8 cellular contexts compared by ENCODE assay signal in genomic region chr14:20652996-20653975, GRCh38. TPM values are rescaled to one million over a fixed set of nuclear protein-coding genes. Genes with fewer than 3 reads are reported as not detected.
DNase-seq lines count a peak whose midpoint lies in the region; ATAC-seq and TF ChIP-seq lines count a peak whose summit lies in the region.

No MANE protein-coding gene starts in this region.

- no peaks in the 10 kb centered on the region for H3K36me3 Mint-ChIP-seq in CD8-positive, alpha-beta memory T cell
- H3K36me3 Mint-ChIP-seq in activated CD8-positive, alpha-beta memory T cell treated with anti-CD3 and anti-CD28 coated beads, Interleukin-2, amount 10 ng/mL, durations not matched to agents 7 days and 5 days = no peaks in the 10 kb centered on the region

- CTCF ChIA-PET in CD8-positive, alpha-beta memory T cell (lab: Charles Lee) = interaction anchor here (0.7 to 1.0 kb wide), 2 partner anchors 15 to 29 kb away, joined by 3 read pairs; no protein-coding TSS in a partner anchor
- CTCF ChIA-PET in activated CD8-positive, alpha-beta memory T cell treated with anti-CD3 and anti-CD28 coated beads, Interleukin-2, amount 10 ng/mL, durations not matched to agents 7 days and 5 days (lab: Charles Lee) = interaction anchor here (0.9 to 2.0 kb wide), 3 partner anchors 34 to 204 kb away, joined by 3 to 8 read pairs (median 8); no protein-coding TSS in a partner anchor

- no peaks in the 10 kb centered on the region for H4K20me1 ChIP-seq in hepatocyte (ENCODE audit: insufficient read depth, poor library complexity, severe bottlenecking)

- H3K27ac Mint-ChIP-seq in CD8-positive, alpha-beta memory T cell = peak overlapping the region in 1 of 8 donors; percentile 41
- no peak overlapping the region for H3K27ac Mint-ChIP-seq in activated CD8-positive, alpha-beta memory T cell treated with anti-CD3 and anti-CD28 coated beads, Interleukin-2, amount 10 ng/mL, durations not matched to agents 7 days and 5 days

- no peak overlapping the region for H3K4me3 ChIP-seq in CD8-positive, alpha-beta memory T cell (ENCODE audit: low read length)
- H3K4me3 ChIP-seq in hepatocyte = peak overlapping the region; percentile 15

- H3K27me3 ChIP-seq in CD8-positive, alpha-beta memory T cell (ENCODE audit: insufficient read depth, low read length, poor library complexity, severe bottlenecking) = peaks cover 44% of the 10 kb centered on the region
- H3K27me3 ChIP-seq in hepatocyte = peaks cover 54% of the 10 kb centered on the region

- no peak overlapping the region for H3K27ac ChIP-seq in CD8-positive, alpha-beta memory T cell (ENCODE audit: low read depth, low read length)
- no peak overlapping the region for H3K27ac ChIP-seq in hepatocyte

- peak; percentile 67 for ATAC-seq in activated CD8-positive, alpha-beta memory T cell treated with anti-CD3 and anti-CD28 coated beads, Interleukin-2, amount 10 ng/mL, durations not matched to agents 7 days and 5 days
- ATAC-seq in GM21526 (IDR thresholded peaks at IDR 0.05; ENCODE audit: low FRiP score, unreplicated experiment) = no peak

- H2AFZ ChIP-seq in hepatocyte = no peak overlapping the region

- H3K9me3 Mint-ChIP-seq in CD8-positive, alpha-beta memory T cell = peaks cover 0 to 2% (median 0%) of the 10 kb centered on the region in 5 donors
- no peaks in the 10 kb centered on the region for H3K9me3 Mint-ChIP-seq in activated CD8-positive, alpha-beta memory T cell treated with anti-CD3 and anti-CD28 coated beads, Interleukin-2, amount 10 ng/mL, durations not matched to agents 7 days and 5 days (ENCODE audit: low read depth)

- H3K9me2 ChIP-seq in hepatocyte (replicated peaks; ENCODE audit: insufficient read depth) = no peaks in the 10 kb centered on the region

- H3K36me3 ChIP-seq in CD8-positive, alpha-beta memory T cell (ENCODE audit: insufficient read depth, low read length) = no peaks in the 10 kb centered on the region
- no peaks in the 10 kb centered on the region for H3K36me3 ChIP-seq in hepatocyte (replicated peaks; ENCODE audit: insufficient read depth, low read depth)

- peak overlapping the region; percentile 76 for H3K4me2 ChIP-seq in hepatocyte

- POLR2A ChIA-PET in CD8-positive, alpha-beta memory T cell (lab: Charles Lee) = no interaction called here

- no peak for TF ChIP-seq CTCF in hepatocyte (IDR thresholded peaks at IDR 0.05; ENCODE audit: poor library complexity)

- H3K4me1 Mint-ChIP-seq in CD8-positive, alpha-beta memory T cell = peaks cover 28 to 39% (median 37%) of the 10 kb centered on the region in 3 donors
- H3K4me1 Mint-ChIP-seq in activated CD8-positive, alpha-beta memory T cell treated with anti-CD3 and anti-CD28 coated beads, Interleukin-2, amount 10 ng/mL, durations not matched to agents 7 days and 5 days = peaks cover 27% of the 10 kb centered on the region

- peaks cover 7% of the 10 kb centered on the region for H3K4me1 ChIP-seq in CD8-positive, alpha-beta memory T cell (ENCODE audit: insufficient read depth, low read length)
- no peaks in the 10 kb centered on the region for H3K4me1 ChIP-seq in hepatocyte (ENCODE audit: insufficient read depth)

- peak overlapping the region in 6 of 7 donors; percentile 47 to 73 (median 56) for H3K4me3 Mint-ChIP-seq in CD8-positive, alpha-beta memory T cell
- H3K4me3 Mint-ChIP-seq in activated CD8-positive, alpha-beta memory T cell treated with anti-CD3 and anti-CD28 coated beads, Interleukin-2, amount 10 ng/mL, durations not matched to agents 7 days and 5 days = peak overlapping the region; percentile 51

- peak in 1 of 5 donors; percentile 19 for DNase-seq in CD8-positive, alpha-beta memory T cell
- DNase-seq in HK-2 (ENCODE audit: unreplicated experiment) (peak; percentile 58), hepatocyte (ENCODE audit: low spot score) (peak; percentile 59), SIG-M5 treated with dmso at 0.1 percent for 504 hours (lab: John Stamatoyannopoulos, UW; ENCODE audit: unreplicated experiment) (no peak), NCI-H446 treated with DMSO at 0.1 percent for 48 hours (lab: John Stamatoyannopoulos, UW) (no peak)
- peak; percentile 74 for DNase-seq in activated CD8-positive, alpha-beta memory T cell treated with anti-CD3 and anti-CD28 coated beads, Interleukin-2, amount 10 ng/mL, durations not matched to agents 7 days and 5 days
- peak; percentile 49 to 68 for DNase-seq in stimulated activated CD8-positive, alpha-beta memory T cell treated with anti-CD3 and anti-CD28 coated beads, Interleukin-2, amount 100 ng/mL, for 48 hours (ENCODE audit: low read depth in 2 of 2)

- no peaks in the 10 kb centered on the region for H3K9me3 ChIP-seq in CD8-positive, alpha-beta memory T cell (ENCODE audit: low read length)
- H3K9me3 ChIP-seq in hepatocyte (ENCODE audit: low read depth) = no peaks in the 10 kb centered on the region

- WGBS in hepatocyte (ENCODE audit: low lambda C conversion rate, missing lambda C conversion rate) = 3% methylated on average over 38 of the region's 39 CpGs

- H3K27me3 Mint-ChIP-seq in CD8-positive, alpha-beta memory T cell = peaks cover 59 to 86% of the 10 kb centered on the region in 2 donors
- H3K27me3 Mint-ChIP-seq in activated CD8-positive, alpha-beta memory T cell treated with anti-CD3 and anti-CD28 coated beads, Interleukin-2, amount 10 ng/mL, durations not matched to agents 7 days and 5 days = peaks cover 73% of the 10 kb centered on the region

- H3K79me2 ChIP-seq in hepatocyte = no peaks in the 10 kb centered on the region

RNA-seq across cellular contexts. Expression of gene OR6S1, which starts 11.8 kb away (rescaled TPM):
- total RNA-seq in CD8-positive, alpha-beta memory T cell = not detected
- not detected for polyA plus RNA-seq in CD8-positive, alpha-beta memory T cell
- total RNA-seq in activated CD8-positive, alpha-beta memory T cell treated with anti-CD3 and anti-CD28 coated beads, Interleukin-2, amount 10 ng/mL, durations not matched to agents 7 days and 5 days = not detected
- not detected in 2 replicates for total RNA-seq in hepatocyte
- polyA plus RNA-seq in hepatocyte = not detected in 2 replicates

RNA-seq across cellular contexts. Expression of gene RNASE4, which starts 31.1 kb away (rescaled TPM):
- total RNA-seq in CD8-positive, alpha-beta memory T cell = under 1 TPM in 1 of 2 experiments, not detected in 1; 0.57 TPM
- 2.3 TPM for polyA plus RNA-seq in CD8-positive, alpha-beta memory T cell
- total RNA-seq in activated CD8-positive, alpha-beta memory T cell treated with anti-CD3 and anti-CD28 coated beads, Interleukin-2, amount 10 ng/mL, durations not matched to agents 7 days and 5 days = 1 to 10 TPM in 1 of 2 experiments, under 1 TPM in 1; 0.75 to 2.1 TPM
- 76.8 and 96.2 TPM in 2 replicates for total RNA-seq in hepatocyte
- polyA plus RNA-seq in hepatocyte = 31.1 and 44.5 TPM in 2 replicates

RNA-seq across cellular contexts. Expression of gene ANG, which starts 35.3 kb away (rescaled TPM):
- under 1 TPM; 0.39 to 0.58 TPM for total RNA-seq in CD8-positive, alpha-beta memory T cell
- polyA plus RNA-seq in CD8-positive, alpha-beta memory T cell = 1.4 TPM
- total RNA-seq in activated CD8-positive, alpha-beta memory T cell treated with anti-CD3 and anti-CD28 coated beads, Interleukin-2, amount 10 ng/mL, durations not matched to agents 7 days and 5 days = 1 to 10 TPM; 1.5 to 2.5 TPM
- total RNA-seq in hepatocyte = 72.6 and 79.1 TPM in 2 replicates
- 67.4 and 103 TPM in 2 replicates for polyA plus RNA-seq in hepatocyte

Comparison
In these comparisons a context has a peak if more than half of its experiments do, and no peak if none do; other contexts are left out.
1. DNase-seq: peak in HK-2 (single experiment), activated CD8-positive, alpha-beta memory T cell treated with anti-CD3 and anti-CD28 coated beads, Interleukin-2, amount 10 ng/mL, durations not matched to agents 7 days and 5 days (single experiment), hepatocyte (single experiment) and stimulated activated CD8-positive, alpha-beta memory T cell treated with anti-CD3 and anti-CD28 coated beads, Interleukin-2, amount 100 ng/mL, for 48 hours (2 of 2); none in SIG-M5 treated with dmso at 0.1 percent for 504 hours (single experiment) and NCI-H446 treated with DMSO at 0.1 percent for 48 hours (single experiment).
2. RNA of gene RNASE4, which starts 31.1 kb away (total RNA-seq): 76.8 to 96.2 TPM in hepatocyte; 0.75 to 2.1 TPM in activated CD8-positive, alpha-beta memory T cell treated with anti-CD3 and anti-CD28 coated beads, Interleukin-2, amount 10 ng/mL, durations not matched to agents 7 days and 5 days and 0.57 TPM in CD8-positive, alpha-beta memory T cell; every median in the first group is over 10 times any median in the second.
3. RNA of gene ANG, which starts 35.3 kb away (total RNA-seq): 72.6 to 79.1 TPM in hepatocyte; 1.5 to 2.5 TPM in activated CD8-positive, alpha-beta memory T cell treated with anti-CD3 and anti-CD28 coated beads, Interleukin-2, amount 10 ng/mL, durations not matched to agents 7 days and 5 days and 0.39 to 0.58 TPM in CD8-positive, alpha-beta memory T cell; every median in the first group is over 10 times any median in the second.